Comparison of ENCODE assay signal across 22 cellular contexts in genomic region chr10:44132361-44133289, GRCh38.
A peak's percentile ranks its signal among the peaks of the same experiment; 100 is the strongest.
DNase-seq lines count a peak whose midpoint lies in the region; ATAC-seq and TF ChIP-seq lines count a peak whose summit lies in the region.
"Had no signal": no experiment of that assay in that cellular context is flagged by ENCODE, and none has a peak within 500 bp of the region (broad histone marks: within the 10 kb centered on the region; RNA-seq: fewer than 3 reads in every experiment).

No MANE protein-coding gene starts in this region.

- in situ Hi-C loops in GM23248 (cut with MboI), result no loop called here

- H3K36me3 Mint-ChIP-seq in neural progenitor cell, result no peaks in the 10 kb centered on the region
- no peaks in the 10 kb centered on the region for H3K36me3 Mint-ChIP-seq in activated CD4-positive, alpha-beta T cell treated with anti-CD3 and anti-CD28 coated beads, Interleukin-2, amount 10 ng/mL, durations not matched to agents 24 days and 14 days (ENCODE audit: low read depth)

- H3F3A ChIP-seq in GM23248 (ENCODE audit: insufficient read depth) (peaks cover 2% of the 10 kb centered on the region; the same call in 1 of the 2 replicates), neural progenitor cell (ENCODE audit: low read depth) (no peaks in the 10 kb centered on the region)

- H3K36me3 ChIP-seq in GM23248 (ENCODE audit: low read depth) (no peaks in the 10 kb centered on the region), neural progenitor cell (no peaks in the 10 kb centered on the region), suprapubic skin (no peaks in the 10 kb centered on the region), prostate gland (no peaks in the 10 kb centered on the region)
- H3K36me3 ChIP-seq: adrenal gland, lower lobe of right lung, neutrophil, stomach had no signal

- no peaks in the 10 kb centered on the region for H3K27me3 Mint-ChIP-seq in neural progenitor cell (ENCODE audit: insufficient read depth, low read depth)
- no peaks in the 10 kb centered on the region for H3K27me3 Mint-ChIP-seq in activated CD4-positive, alpha-beta T cell treated with anti-CD3 and anti-CD28 coated beads, Interleukin-2, amount 10 ng/mL, durations not matched to agents 24 days and 14 days
- H3K27me3 Mint-ChIP-seq: activated CD4-positive, alpha-beta memory T cell treated with anti-CD3 and anti-CD28 coated beads, Interleukin-2, amount 10 ng/mL, durations not matched to agents 7 days and 5 days; dendritic cell treated with granulocyte-macrophage colony-stimulating factor and Interleukin-4, amounts not matched to agents 40 ng/mL and 50 ng/mL, for 4 days had no signal

- DNase-seq in GM23248 (peak; percentile 15), fibroblast of mammary gland (ENCODE audit: low read depth) (peak; percentile 74), neural progenitor cell (ENCODE audit: low spot score) (no peak), suprapubic skin (ENCODE audit: low spot score in 2 of 2) (peak; percentile 79 to 81), DMS114 treated with DMSO at 0.1 percent for 48 hours (lab: John Stamatoyannopoulos, UW; ENCODE audit: unreplicated experiment) (no peak), prostate gland (ENCODE audit: low spot score) (no peak)
- no peak for DNase-seq in activated CD4-positive, alpha-beta T cell treated with anti-CD3 and anti-CD28 coated beads, Interleukin-2, amount 10 ng/mL, durations not matched to agents 24 days and 14 days
- DNase-seq: activated CD4-positive, alpha-beta memory T cell treated with anti-CD3 and anti-CD28 coated beads, Interleukin-2, amount 10 ng/mL, durations not matched to agents 7 days and 5 days; activated gamma-delta T cell; activated T-cell treated with anti-CD3 and anti-CD28 coated beads for 4 hours; adrenal gland; hippocampal formation; KG1; lower lobe of right lung; NCI-H187 treated with DMSO at 0.1 percent for 48 hours; retina; stimulated activated CD4-positive, alpha-beta T cell treated with anti-CD3 and anti-CD28 coated beads, Interleukin-15, amount 100 ng/mL, for 24 hours; stomach had no signal

- H3K9me3 Mint-ChIP-seq in neural progenitor cell, result peaks cover 6% of the 10 kb centered on the region
- H3K9me3 Mint-ChIP-seq in activated CD4-positive, alpha-beta T cell treated with anti-CD3 and anti-CD28 coated beads, Interleukin-2, amount 10 ng/mL, durations not matched to agents 24 days and 14 days, result no peaks in the 10 kb centered on the region
- H3K9me3 Mint-ChIP-seq: activated CD4-positive, alpha-beta memory T cell treated with anti-CD3 and anti-CD28 coated beads, Interleukin-2, amount 10 ng/mL, durations not matched to agents 7 days and 5 days; dendritic cell treated with granulocyte-macrophage colony-stimulating factor and Interleukin-4, amounts not matched to agents 40 ng/mL and 50 ng/mL, for 4 days had no signal

- no peaks in the 10 kb centered on the region for H3K9me3 ChIP-seq in GM23248 (ENCODE audit: low read depth)
- no peaks in the 10 kb centered on the region for H3K9me3 ChIP-seq in neural progenitor cell (ENCODE audit: low read depth)
- no peaks in the 10 kb centered on the region for H3K9me3 ChIP-seq in suprapubic skin
- no peaks in the 10 kb centered on the region for H3K9me3 ChIP-seq in prostate gland
- H3K9me3 ChIP-seq: adrenal gland, lower lobe of right lung, neutrophil, stomach had no signal

- no peak overlapping the region for H3K4me3 Mint-ChIP-seq in neural progenitor cell
- H3K4me3 Mint-ChIP-seq in activated CD4-positive, alpha-beta T cell treated with anti-CD3 and anti-CD28 coated beads, Interleukin-2, amount 10 ng/mL, durations not matched to agents 24 days and 14 days, result no peak overlapping the region
- H3K4me3 Mint-ChIP-seq: activated CD4-positive, alpha-beta memory T cell treated with anti-CD3 and anti-CD28 coated beads, Interleukin-2, amount 10 ng/mL, durations not matched to agents 7 days and 5 days; dendritic cell treated with granulocyte-macrophage colony-stimulating factor and Interleukin-4, amounts not matched to agents 40 ng/mL and 50 ng/mL, for 4 days had no signal

- no peaks in the 10 kb centered on the region for H3K4me1 ChIP-seq in GM23248 (ENCODE audit: insufficient read depth)
- no peaks in the 10 kb centered on the region for H3K4me1 ChIP-seq in neural progenitor cell
- H3K4me1 ChIP-seq in suprapubic skin, result peaks cover 7% of the 10 kb centered on the region
- no peaks in the 10 kb centered on the region for H3K4me1 ChIP-seq in prostate gland (replicated peaks)
- H3K4me1 ChIP-seq: adrenal gland, lower lobe of right lung, stomach had no signal

- H2AFZ ChIP-seq in GM23248, result no peak overlapping the region
- H2AFZ ChIP-seq in neural progenitor cell (replicated peaks), result peak overlapping the region; percentile 57

- no peaks in the 10 kb centered on the region for H3K4me1 Mint-ChIP-seq in neural progenitor cell
- H3K4me1 Mint-ChIP-seq in activated CD4-positive, alpha-beta T cell treated with anti-CD3 and anti-CD28 coated beads, Interleukin-2, amount 10 ng/mL, durations not matched to agents 24 days and 14 days, result no peaks in the 10 kb centered on the region
- H3K4me1 Mint-ChIP-seq: activated CD4-positive, alpha-beta memory T cell treated with anti-CD3 and anti-CD28 coated beads, Interleukin-2, amount 10 ng/mL, durations not matched to agents 7 days and 5 days had no signal

- TF ChIP-seq POLR2A in suprapubic skin (IDR thresholded peaks at IDR 0.05) (no peak), prostate gland (IDR thresholded peaks at IDR 0.05) (no peak)

- H3K4me3 ChIP-seq in GM23248 (no peak overlapping the region), fibroblast of mammary gland (ENCODE audit: control insufficient read depth, low read depth, low read length) (no peak overlapping the region), neural progenitor cell (no peak overlapping the region), suprapubic skin (no peak overlapping the region), prostate gland (no peak overlapping the region)
- H3K4me3 ChIP-seq: adrenal gland, lower lobe of right lung, stomach had no signal

- ATAC-seq in GM19467 (IDR thresholded peaks at IDR 0.05; ENCODE audit: unreplicated experiment), result no peak
- ATAC-seq: HCT116, lower lobe of right lung had no signal

- H3K27ac ChIP-seq in GM23248 (no peak overlapping the region), neural progenitor cell (no peak overlapping the region), suprapubic skin (no peak overlapping the region), prostate gland (no peak overlapping the region)
- H3K27ac ChIP-seq: adrenal gland, lower lobe of right lung, neutrophil, stomach had no signal

- no peak for TF ChIP-seq CTCF in fibroblast of mammary gland (conservative IDR thresholded peaks at IDR 0.05; ENCODE audit: control insufficient read depth, insufficient read depth, low read depth, low read length)
- no peak for TF ChIP-seq CTCF in neural progenitor cell (IDR thresholded peaks at IDR 0.05)
- TF ChIP-seq CTCF in suprapubic skin (IDR thresholded peaks at IDR 0.05), result no peak
- no peak for TF ChIP-seq CTCF in prostate gland (IDR thresholded peaks at IDR 0.05)

- intact Hi-C loops in activated CD4-positive, alpha-beta T cell treated with anti-CD3 and anti-CD28 coated beads, Interleukin-2, amount 10 ng/mL, durations not matched to agents 24 days and 14 days (cut with micrococcal nuclease), result no loop called here
- intact Hi-C loops in prostate gland (cut with DNase I), result no loop called here

- H3K4me2 ChIP-seq in GM23248 (ENCODE audit: unreplicated experiment) (no peak overlapping the region), neural progenitor cell (no peak overlapping the region)

- H3K9me2 ChIP-seq in GM23248 (ENCODE audit: insufficient read depth), result no peaks in the 10 kb centered on the region

- 68 to 69% methylated on average over 11 of the region's 11 CpGs for WGBS in GM23248 (ENCODE audit: low coverage in 1 of 2, low lambda C conversion rate in 2 of 2, missing lambda C conversion rate in 2 of 2), 2 experiments
- WGBS in suprapubic skin, result 78% methylated on average over 11 of the region's 11 CpGs
- 91% methylated on average over 11 of the region's 11 CpGs for WGBS in prostate gland

- H3K9ac ChIP-seq in GM23248, result no peak overlapping the region
- H3K9ac ChIP-seq in neural progenitor cell, result no peak overlapping the region

- H3K27ac Mint-ChIP-seq in neural progenitor cell, result no peak overlapping the region
- H3K27ac Mint-ChIP-seq in activated CD4-positive, alpha-beta T cell treated with anti-CD3 and anti-CD28 coated beads, Interleukin-2, amount 10 ng/mL, durations not matched to agents 24 days and 14 days, result no peak overlapping the region
- H3K27ac Mint-ChIP-seq: activated CD4-positive, alpha-beta memory T cell treated with anti-CD3 and anti-CD28 coated beads, Interleukin-2, amount 10 ng/mL, durations not matched to agents 7 days and 5 days; dendritic cell treated with granulocyte-macrophage colony-stimulating factor and Interleukin-4, amounts not matched to agents 40 ng/mL and 50 ng/mL, for 4 days had no signal

- H4K20me1 ChIP-seq in GM23248 (ENCODE audit: insufficient read depth), result no peaks in the 10 kb centered on the region
- H4K20me1 ChIP-seq in neural progenitor cell (ENCODE audit: low read depth), result no peaks in the 10 kb centered on the region

- H3K27me3 ChIP-seq in GM23248 (replicated peaks; ENCODE audit: insufficient read depth) (no peaks in the 10 kb centered on the region), neural progenitor cell (no peaks in the 10 kb centered on the region), suprapubic skin (no peaks in the 10 kb centered on the region), prostate gland (replicated peaks; ENCODE audit: insufficient read depth) (no peaks in the 10 kb centered on the region)
- H3K27me3 ChIP-seq: adrenal gland, neutrophil, stomach had no signal

- no peak for TF ChIP-seq EP300 in suprapubic skin (IDR thresholded peaks at IDR 0.05)

- H3K79me2 ChIP-seq in GM23248 (ENCODE audit: insufficient read depth), result no peaks in the 10 kb centered on the region
- no peaks in the 10 kb centered on the region for H3K79me2 ChIP-seq in neural progenitor cell (ENCODE audit: low read depth)

Comparison
In these comparisons a context has a peak if more than half of its experiments do, and no peak if none do; other contexts are left out.
1. DNase-seq: peak in GM23248 (single experiment), fibroblast of mammary gland (single experiment) and suprapubic skin (2 of 2); none in neural progenitor cell (single experiment), activated CD4-positive, alpha-beta T cell treated with anti-CD3 and anti-CD28 coated beads, Interleukin-2, amount 10 ng/mL, durations not matched to agents 24 days and 14 days (single experiment), DMS114 treated with DMSO at 0.1 percent for 48 hours (single experiment) and prostate gland (single experiment).